1 cellular context compared by ENCODE assay signal in the genomic region with DNA sequence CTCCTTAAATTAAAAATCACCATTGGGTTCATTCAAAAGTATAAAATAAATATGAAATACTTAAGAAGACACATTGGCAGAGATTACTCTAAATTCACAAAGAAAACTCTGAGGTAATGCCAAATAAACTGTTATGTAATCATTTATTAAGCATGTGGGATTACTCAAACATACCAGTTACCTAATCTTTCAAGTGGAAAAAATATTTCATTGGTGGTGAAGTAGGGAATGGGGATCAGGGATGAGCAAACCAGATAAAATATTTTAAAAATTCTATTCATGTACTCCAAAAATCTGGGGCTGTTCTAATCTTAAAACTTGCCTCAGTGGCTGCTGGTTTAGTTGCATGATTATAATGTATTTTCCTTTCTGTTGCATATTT.
TF ChIP-seq lines count a peak whose summit lies in the region.

No MANE protein-coding gene starts in this region.

TF ChIP-seq in liver, 16 proteins besides CTCF, POLR2A, EP300 and RAD21 (continued from another document):
- TF ChIP-seq, protein P1, sequence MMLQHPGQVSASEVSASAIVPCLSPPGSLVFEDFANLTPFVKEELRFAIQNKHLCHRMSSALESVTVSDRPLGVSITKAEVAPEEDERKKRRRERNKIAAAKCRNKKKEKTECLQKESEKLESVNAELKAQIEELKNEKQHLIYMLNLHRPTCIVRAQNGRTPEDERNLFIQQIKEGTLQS (IDR thresholded peaks at IDR 0.05), result no peak
- TF ChIP-seq EGR1 (IDR thresholded peaks at IDR 0.05; ENCODE audit: low read depth in 2 of 2), result peak in 1 of 2 donors; percentile 54
- no peak for TF ChIP-seq FOXA1 (IDR thresholded peaks at IDR 0.05)
- TF ChIP-seq, protein P2, sequence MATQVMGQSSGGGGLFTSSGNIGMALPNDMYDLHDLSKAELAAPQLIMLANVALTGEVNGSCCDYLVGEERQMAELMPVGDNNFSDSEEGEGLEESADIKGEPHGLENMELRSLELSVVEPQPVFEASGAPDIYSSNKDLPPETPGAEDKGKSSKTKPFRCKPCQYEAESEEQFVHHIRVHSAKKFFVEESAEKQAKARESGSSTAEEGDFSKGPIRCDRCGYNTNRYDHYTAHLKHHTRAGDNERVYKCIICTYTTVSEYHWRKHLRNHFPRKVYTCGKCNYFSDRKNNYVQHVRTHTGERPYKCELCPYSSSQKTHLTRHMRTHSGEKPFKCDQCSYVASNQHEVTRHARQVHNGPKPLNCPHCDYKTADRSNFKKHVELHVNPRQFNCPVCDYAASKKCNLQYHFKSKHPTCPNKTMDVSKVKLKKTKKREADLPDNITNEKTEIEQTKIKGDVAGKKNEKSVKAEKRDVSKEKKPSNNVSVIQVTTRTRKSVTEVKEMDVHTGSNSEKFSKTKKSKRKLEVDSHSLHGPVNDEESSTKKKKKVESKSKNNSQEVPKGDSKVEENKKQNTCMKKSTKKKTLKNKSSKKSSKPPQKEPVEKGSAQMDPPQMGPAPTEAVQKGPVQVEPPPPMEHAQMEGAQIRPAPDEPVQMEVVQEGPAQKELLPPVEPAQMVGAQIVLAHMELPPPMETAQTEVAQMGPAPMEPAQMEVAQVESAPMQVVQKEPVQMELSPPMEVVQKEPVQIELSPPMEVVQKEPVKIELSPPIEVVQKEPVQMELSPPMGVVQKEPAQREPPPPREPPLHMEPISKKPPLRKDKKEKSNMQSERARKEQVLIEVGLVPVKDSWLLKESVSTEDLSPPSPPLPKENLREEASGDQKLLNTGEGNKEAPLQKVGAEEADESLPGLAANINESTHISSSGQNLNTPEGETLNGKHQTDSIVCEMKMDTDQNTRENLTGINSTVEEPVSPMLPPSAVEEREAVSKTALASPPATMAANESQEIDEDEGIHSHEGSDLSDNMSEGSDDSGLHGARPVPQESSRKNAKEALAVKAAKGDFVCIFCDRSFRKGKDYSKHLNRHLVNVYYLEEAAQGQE (IDR thresholded peaks at IDR 0.05), result no peak
TF ChIP-seq in liver: peak in this region for 6.
